Comparison of ENCODE assay signal across 26 cellular contexts in the genomic region with DNA sequence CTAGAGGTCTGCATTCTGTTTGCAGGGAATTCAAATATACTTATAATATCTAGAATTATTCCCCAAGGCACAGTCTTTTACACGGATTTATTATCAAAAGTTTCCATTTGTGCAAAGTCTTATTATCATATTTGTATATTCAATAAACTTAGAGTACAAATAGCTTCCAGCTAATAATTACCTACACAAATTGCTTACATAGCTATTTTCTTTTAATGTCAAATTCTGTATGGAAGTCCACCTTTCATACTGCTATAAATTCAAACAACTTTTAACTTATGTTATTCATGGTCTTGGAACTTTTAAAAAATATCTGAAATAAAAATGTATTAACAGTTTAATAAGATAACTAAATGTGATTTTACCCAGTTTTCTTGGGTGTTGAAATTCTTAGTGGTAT. TPM values are rescaled to one million over a fixed set of nuclear protein-coding genes. Genes with fewer than 3 reads are reported as not detected.
DNase-seq lines count a peak whose midpoint lies in the region; ATAC-seq, FAIRE-seq and TF ChIP-seq lines count a peak whose summit lies in the region.
"Had no signal": no experiment of that assay in that cellular context is flagged by ENCODE, and none has a peak within 500 bp of the region (broad histone marks: within the 10 kb centered on the region; RNA-seq: fewer than 3 reads in every experiment).

No MANE protein-coding gene starts in this region.

- no peak overlapping the region for H3K4me3 ChIP-seq in HepG2 (replicated peaks in 1 of 3; ENCODE audit: insufficient read depth in 1 of 3, low read depth in 2 of 3, low read length in 3 of 3)
- no peak overlapping the region for H3K4me3 ChIP-seq in right lobe of liver
- no peak overlapping the region for H3K4me3 ChIP-seq in K562
- H3K4me3 ChIP-seq: BLaER1 had no signal

- 0% methylated on average over 1 of the region's 1 CpG for WGBS in HepG2 (ENCODE audit: low lambda C conversion rate)
- WGBS in right lobe of liver (ENCODE audit: insufficient coverage, low coverage, low lambda C conversion rate, missing lambda C conversion rate), result 25% methylated on average over 1 of the region's 1 CpG
- WGBS in K562 (ENCODE audit: insufficient coverage, low coverage, missing lambda C conversion rate), result 0% methylated on average over 1 of the region's 1 CpG

- H3K9ac ChIP-seq in HepG2 (ENCODE audit: insufficient read depth, low read depth, low read length) (no peak overlapping the region), K562 (ENCODE audit: insufficient read depth in 1 of 2, low read depth in 2 of 2, low read length in 2 of 2) (no peak overlapping the region)
- H3K9ac ChIP-seq: BLaER1 had no signal

- no peaks in the 10 kb centered on the region for H3K36me3 ChIP-seq in HepG2 (replicated peaks in 1 of 2; ENCODE audit: control insufficient read depth in 1 of 2, insufficient read depth in 2 of 2, low read length in 2 of 2)
- H3K36me3 ChIP-seq in right lobe of liver, result no peaks in the 10 kb centered on the region
- H3K36me3 ChIP-seq in K562 (ENCODE audit: control insufficient read depth, insufficient read depth, low read length), result no peaks in the 10 kb centered on the region
- H3K36me3 ChIP-seq: BE2C, BLaER1 had no signal

- H2AFZ ChIP-seq in HepG2 (ENCODE audit: low read length), result no peak overlapping the region
- H2AFZ ChIP-seq in K562 (ENCODE audit: low read depth, low read length), result no peak overlapping the region

- H3K9me3 ChIP-seq in HepG2 (ENCODE audit: low read length) (no peaks in the 10 kb centered on the region), right lobe of liver (no peaks in the 10 kb centered on the region), K562 (replicated peaks; ENCODE audit: control insufficient read depth, insufficient read depth, low read depth, low read length) (0 out of 2 replicates have a peak, but pooled peaks cover 2% of the 10 kb centered on the region)
- H3K9me3 ChIP-seq: BE2C, BLaER1, Caco-2 had no signal

- no peaks in the 10 kb centered on the region for H3K9me1 ChIP-seq in K562 (ENCODE audit: control insufficient read depth, insufficient read depth, low read length)

- TF ChIP-seq EP300 in HepG2 (IDR thresholded peaks at IDR 0.05; ENCODE audit: low read depth in 2 of 2, low read length in 2 of 2) (no peak), HepG2 (CRISPR knock-in tag; IDR thresholded peaks at IDR 0.05; ENCODE audit: borderline replicate concordance) (no peak), K562 (IDR thresholded peaks at IDR 0.05; ENCODE audit: low read length) (no peak)

- H3K4me1 ChIP-seq in HepG2 (ENCODE audit: insufficient read depth, low read length) (no peaks in the 10 kb centered on the region), right lobe of liver (no peaks in the 10 kb centered on the region), K562 (replicated peaks in 1 of 2; ENCODE audit: control insufficient read depth in 2 of 2, insufficient read depth in 2 of 2, low read length in 2 of 2) (no peaks in the 10 kb centered on the region)
- H3K4me1 ChIP-seq: BE2C, BLaER1 had no signal

- H3K79me2 ChIP-seq in HepG2 (ENCODE audit: insufficient read depth, low read length), result no peaks in the 10 kb centered on the region
- H3K79me2 ChIP-seq in K562 (ENCODE audit: control insufficient read depth, insufficient read depth, low read length), result no peaks in the 10 kb centered on the region

- POLR2A ChIA-PET in HepG2 (lab: Yijun Ruan, JAX) (no interaction called here), K562 (lab: Yijun Ruan, JAX) (no interaction called here)

- no peak overlapping the region for H3K27ac ChIP-seq in HepG2 (ENCODE audit: extremely low read length, insufficient read depth, low read length)
- no peak overlapping the region for H3K27ac ChIP-seq in right lobe of liver
- H3K27ac ChIP-seq in K562 (ENCODE audit: extremely low read depth, low read depth, low read length), result no peak overlapping the region
- H3K27ac ChIP-seq: 22Rv1, BLaER1 had no signal

- FAIRE-seq in HepG2 (lab: Jason Lieb, UNC) (no peak), K562 (lab: Jason Lieb, UNC) (no peak), islet of Langerhans (lab: Jason Lieb, UNC) (peak; percentile 74)
- FAIRE-seq: D721Med, G401.6, GM12891, GM19239 had no signal

- H4K20me1 ChIP-seq in HepG2 (ENCODE audit: insufficient read depth, low read length) (no peaks in the 10 kb centered on the region), K562 (replicated peaks; ENCODE audit: control insufficient read depth, insufficient read depth, low read length) (no peaks in the 10 kb centered on the region)
- H4K20me1 ChIP-seq: BLaER1 had no signal

- CTCF ChIA-PET in HepG2 (lab: Yijun Ruan, JAX; ENCODE audit: low intra/inter-chr PET ratio, low total read pairs) (no interaction called here), K562 (lab: Yijun Ruan, JAX; ENCODE audit: low intra/inter-chr PET ratio) (no interaction called here)

- in situ Hi-C loops in HepG2 (cut with HindIII; ENCODE audit: extremely low pct_ligation_motif_present, low pct_unique_long_range_greater_than_20kb), result no loop called here
- in situ Hi-C loops in K562 (cut with MboI), result no loop called here

- TF ChIP-seq CTCF in HepG2 (CRISPR knock-in tag; IDR thresholded peaks at IDR 0.05), result no peak
- no peak for TF ChIP-seq CTCF in right lobe of liver (IDR thresholded peaks at IDR 0.05)
- no peak for TF ChIP-seq CTCF in K562 (IDR thresholded peaks at IDR 0.05 in 2 of 3, conservative IDR thresholded peaks at IDR 0.05 in 1 of 3; ENCODE audit: insufficient read depth in 2 of 3, low read depth in 1 of 3, low read length in 3 of 3)

- TF ChIP-seq POLR2A in HepG2 (IDR thresholded peaks at IDR 0.05; ENCODE audit: insufficient read depth in 1 of 2, low read depth in 2 of 2, low read length in 2 of 2) (no peak), right lobe of liver (IDR thresholded peaks at IDR 0.05) (no peak), K562 (conservative IDR thresholded peaks at IDR 0.05) (no peak)

- ATAC-seq in HepG2 (no peak), right lobe of liver (no peak), K562 (no peak)

- no TSS peak for BruUV-seq in HepG2 (replicated peaks; lab: Mats Ljungman, UMichigan)
- BruUV-seq in K562 (replicated peaks; lab: Mats Ljungman, UMichigan), result no TSS peak

- intact Hi-C loops in HepG2 (cut with micrococcal nuclease; ENCODE audit: unreplicated experiment), result no loop called here
- intact Hi-C loops in right lobe of liver (cut with DNase I), result no loop called here
- intact Hi-C loops in K562 (cut with micrococcal nuclease), result no loop called here

- no peaks in the 10 kb centered on the region for H3K27me3 ChIP-seq in HepG2 (ENCODE audit: control insufficient read depth in 1 of 2, insufficient read depth in 2 of 2, low read length in 2 of 2)
- no peaks in the 10 kb centered on the region for H3K27me3 ChIP-seq in right lobe of liver
- no peaks in the 10 kb centered on the region for H3K27me3 ChIP-seq in K562 (ENCODE audit: control insufficient read depth in 2 of 2, insufficient read depth in 2 of 2, low read length in 2 of 2)
- H3K27me3 ChIP-seq: BE2C, BLaER1 had no signal

- TF ChIP-seq RAD21 in HepG2 (CRISPR knock-in tag; IDR thresholded peaks at IDR 0.05) (no peak), K562 (CRISPR knock-in tag; conservative IDR thresholded peaks at IDR 0.05 in 1 of 2, IDR thresholded peaks at IDR 0.05 in 1 of 2) (no peak)

- DNase-seq in HepG2 (ENCODE audit: low spot score), result no peak
- no peak for DNase-seq in right lobe of liver
- no peak for DNase-seq in K562 (ENCODE audit: extremely low read depth in 1 of 4, low spot score in 3 of 4)
- no peak for DNase-seq in NCI-H2029 (lab: John Stamatoyannopoulos, UW)
- no peak for DNase-seq in amygdala (lab: John Stamatoyannopoulos, UW)
- DNase-seq: ACHN; BE2C; C1 segment of cervical spinal cord; Caco-2; Calu3; CD4-positive, alpha-beta memory T cell; CD4-positive, CD25-positive, alpha-beta regulatory T cell; CD8-positive, alpha-beta memory T cell; DMS79 treated with DMSO at 0.1 percent for 48 hours; GF-D8 had no signal

- H3K4me2 ChIP-seq in HepG2 (ENCODE audit: low read depth, low read length) (no peak overlapping the region), K562 (ENCODE audit: insufficient read depth, low read length) (no peak overlapping the region)
- H3K4me2 ChIP-seq: BLaER1 had no signal

RNA-seq across cellular contexts. Expression of a gene that starts 13.1 kb away (rescaled TPM):
- total RNA-seq in HepG2 (2016; rRNA removed; fragmentation: Illumina TruSeq; extraction: Trizol) (7.5 and 9.6 TPM in 2 replicates), right lobe of liver (10 to 100 TPM in 3 of 6 experiments, 1 to 10 TPM in 3; 3.8 to 24.2 (median 9.8) TPM), K562 (2014; rRNA removed) (not detected in 2 replicates), K562 (2014; rRNA removed; fragmentation: Illumina TruSeq; extraction: Trizol) (not detected in 2 replicates), K562 (2015; rRNA removed; fragmentation: Illumina TruSeq; extraction: Trizol) (not detected in 2 replicates), K562 (2021) (not detected in 2 replicates)
- 1.2 and 1.8 TPM in 2 replicates for total RNA-seq in HepG2 (2016; cell fraction: cytosol; rRNA removed; fragmentation: Illumina TruSeq; extraction: Trizol; ENCODE audit: low read depth)
- total RNA-seq in HepG2 (2016; cell fraction: insoluble cytoplasmic fraction; rRNA removed; fragmentation: Illumina TruSeq; extraction: Trizol), result 8.3 and 8.4 TPM in 2 replicates
- total RNA-seq in HepG2 (2016; cell fraction: membrane; rRNA removed; fragmentation: Illumina TruSeq; extraction: Trizol), result 3.3 and 4.1 TPM in 2 replicates
- 13.6 and 15.2 TPM in 2 replicates for total RNA-seq in HepG2 (2016; cell fraction: nucleus; rRNA removed; fragmentation: Illumina TruSeq; extraction: Trizol)
- polyA plus RNA-seq in HepG2 (2011; rRNA removed) (1.7 and 3.2 TPM in 2 replicates), K562 (2011; rRNA removed) (not detected in 2 replicates), K562 (2014; fragmentation: Illumina TruSeq; extraction: Trizol) (not detected in 2 replicates), K562 (2014; fragmentation: Nextera tagmentation; extraction: Ambion mirVana) (not detected), K562 (2014; rRNA removed) (not detected in 2 replicates)
- polyA plus RNA-seq in HepG2 (2011; cell fraction: cytosol; rRNA removed), result 1.0 and 1.4 TPM in 2 replicates
- 0.84 and 1.2 TPM in 2 replicates for polyA plus RNA-seq in HepG2 (2011; cell fraction: nucleus; rRNA removed)
- polyA plus RNA-seq in HepG2 (2012), result 1.8 and 2.1 TPM in 2 replicates
- polyA plus RNA-seq in HepG2 (2016; cell fraction: cytosol; fragmentation: Illumina TruSeq; extraction: Trizol; ENCODE audit: low read depth), result 0.31 and 0.55 TPM in 2 replicates
- polyA plus RNA-seq in HepG2 (2016; cell fraction: insoluble cytoplasmic fraction; fragmentation: Illumina TruSeq; extraction: Trizol; ENCODE audit: low read depth), result 6.3 and 6.5 TPM in 2 replicates
- 1.2 and 1.4 TPM in 2 replicates for polyA plus RNA-seq in HepG2 (2016; cell fraction: membrane; fragmentation: Illumina TruSeq; extraction: Trizol; ENCODE audit: low read depth)
- polyA plus RNA-seq in HepG2 (2016; cell fraction: nucleus; fragmentation: Illumina TruSeq; extraction: Trizol; ENCODE audit: insufficient read depth, low read depth), result 8.5 and 8.6 TPM in 2 replicates
- polyA minus RNA-seq in HepG2 (2011; rRNA and poly(A)+ RNA removed; ENCODE audit: low replicate concordance), result 1.3 TPM in 1 of 2 replicates, not detected in the other
- 2.3 and 4.1 TPM in 2 replicates for polyA minus RNA-seq in HepG2 (2011; cell fraction: cytosol; rRNA and poly(A)+ RNA removed)
- 8.1 TPM in 2 replicates for polyA minus RNA-seq in HepG2 (2011; cell fraction: nucleus; rRNA and poly(A)+ RNA removed)
- not detected in 2 replicates for total RNA-seq in K562 (2011; cell fraction: chromatin; rRNA removed; ENCODE audit: low replicate concordance)
- not detected in 2 replicates for total RNA-seq in K562 (2011; cell fraction: nucleolus; rRNA removed)
- total RNA-seq in K562 (2011; cell fraction: nucleoplasm; rRNA removed), result not detected in 2 replicates
- not detected in 2 replicates for polyA plus RNA-seq in K562 (2011; cell fraction: cytosol; rRNA removed)
- not detected in 2 replicates for polyA plus RNA-seq in K562 (2011; cell fraction: nucleus; rRNA removed)
- polyA plus RNA-seq in K562 (2012), result not detected in 2 replicates
- not detected in 2 replicates for polyA minus RNA-seq in K562 (2011; rRNA and poly(A)+ RNA removed)
- polyA minus RNA-seq in K562 (2011; cell fraction: cytosol; rRNA and poly(A)+ RNA removed), result not detected in 2 replicates
- polyA minus RNA-seq in K562 (2011; cell fraction: nucleus; rRNA and poly(A)+ RNA removed), result not detected in 2 replicates
- total RNA-seq: A172; A673; CD4-positive, alpha-beta memory T cell; CD4-positive, CD25-positive, alpha-beta regulatory T cell; CD8-positive, alpha-beta memory T cell had no signal
- polyA plus RNA-seq: AG04450; CD14-positive monocyte; CD4-positive, alpha-beta memory T cell; CD4-positive, CD25-positive, alpha-beta regulatory T cell; CD8-positive, alpha-beta memory T cell had no signal
